17 cellular contexts compared by ENCODE assay signal in the genomic region with DNA sequence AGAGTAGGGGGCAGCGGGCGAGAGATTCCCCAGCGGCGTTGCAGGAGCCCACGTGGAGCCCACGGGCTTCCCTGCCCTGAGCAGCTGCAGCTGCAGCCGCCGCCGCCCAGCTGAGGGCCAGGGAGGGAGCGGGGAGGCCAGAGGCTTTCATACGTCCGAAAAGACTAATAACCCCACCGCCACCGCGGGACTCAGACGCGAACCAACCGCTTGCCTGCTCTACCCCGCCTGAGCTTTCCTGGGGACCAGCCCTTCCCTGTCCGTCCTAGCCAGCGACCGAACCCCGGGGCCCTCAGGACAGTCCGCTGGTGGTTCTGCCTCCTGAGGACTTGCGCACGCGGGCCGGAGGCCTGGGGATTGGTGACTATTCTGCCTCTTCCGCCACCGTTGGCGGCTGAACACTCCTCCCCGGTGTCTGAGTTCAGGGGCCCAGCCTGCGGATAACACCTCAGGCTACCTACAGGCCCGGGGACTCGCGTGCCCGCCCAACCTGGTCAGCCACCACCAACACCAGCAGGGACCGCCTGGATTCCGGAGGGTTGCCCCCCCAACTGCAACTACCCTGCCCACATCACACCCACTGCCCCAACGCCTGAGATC. TPM values are rescaled to one million over a fixed set of nuclear protein-coding genes. Genes with fewer than 3 reads are reported as not detected.
A peak's percentile ranks its signal among the peaks of the same experiment; 100 is the strongest.
DNase-seq lines count a peak whose midpoint lies in the region; ATAC-seq, FAIRE-seq and TF ChIP-seq lines count a peak whose summit lies in the region.
"Had no signal": no experiment of that assay in that cellular context is flagged by ENCODE, and none has a peak within 500 bp of the region (broad histone marks: within the 10 kb centered on the region; RNA-seq: fewer than 3 reads in every experiment).

No MANE protein-coding gene starts in this region.

- FAIRE-seq in astrocyte (lab: Jason Lieb, UNC), result no peak
- FAIRE-seq: islet of Langerhans had no signal

- CTCF ChIA-PET in naive thymus-derived CD4-positive, alpha-beta T cell (lab: Charles Lee), result no interaction called here

- H3K36me3 ChIP-seq in astrocyte (ENCODE audit: insufficient read depth, low read length) (no peaks in the 10 kb centered on the region), hepatocyte (replicated peaks; ENCODE audit: insufficient read depth, low read depth) (no peaks in the 10 kb centered on the region), upper lobe of right lung (no peaks in the 10 kb centered on the region)
- no peaks in the 10 kb centered on the region for H3K36me3 ChIP-seq in naive thymus-derived CD4-positive, alpha-beta T cell (ENCODE audit: control insufficient read depth in 2 of 3, insufficient read depth in 3 of 3, low read length in 3 of 3)
- H3K36me3 ChIP-seq: gastroesophageal sphincter had no signal

- H3K4me1 ChIP-seq in astrocyte (ENCODE audit: insufficient read depth, low read length) (no peaks in the 10 kb centered on the region), hepatocyte (ENCODE audit: insufficient read depth) (peaks cover 7% of the 10 kb centered on the region), upper lobe of right lung (no peaks in the 10 kb centered on the region)
- H3K4me1 ChIP-seq in naive thymus-derived CD4-positive, alpha-beta T cell (ENCODE audit: control insufficient read depth in 2 of 2, insufficient read depth in 2 of 2, low read length in 2 of 2), result no peaks in the 10 kb centered on the region

- H4K20me1 ChIP-seq in astrocyte (ENCODE audit: insufficient read depth, low read length), result no peaks in the 10 kb centered on the region
- no peaks in the 10 kb centered on the region for H4K20me1 ChIP-seq in hepatocyte (ENCODE audit: insufficient read depth, poor library complexity, severe bottlenecking)

- H3K79me2 ChIP-seq in astrocyte (ENCODE audit: insufficient read depth, low read length), result no peaks in the 10 kb centered on the region
- no peaks in the 10 kb centered on the region for H3K79me2 ChIP-seq in hepatocyte

- DNase-seq in astrocyte (ENCODE audit: low read depth) (no peak), hepatocyte (ENCODE audit: low spot score) (peak; percentile 13), upper lobe of right lung (no peak), CD14-positive monocyte (ENCODE audit: low spot score) (no peak), NCI-H446 treated with DMSO at 0.1 percent for 48 hours (lab: John Stamatoyannopoulos, UW) (no peak), GM13976 (ENCODE audit: low spot score) (no peak)
- no peak for DNase-seq in naive thymus-derived CD4-positive, alpha-beta T cell
- DNase-seq: NCI-H2029; OCI-M1; stimulated activated CD4-positive, alpha-beta T cell treated with anti-CD3 and anti-CD28 coated beads, Interleukin-4, amount 100 ng/mL, for 24 hours; T-helper 9 cell had no signal

- H3K27ac ChIP-seq in astrocyte (ENCODE audit: low read depth, low read length), result no peak overlapping the region
- no peak overlapping the region for H3K27ac ChIP-seq in hepatocyte
- H3K27ac ChIP-seq in naive thymus-derived CD4-positive, alpha-beta T cell (ENCODE audit: low read depth, low read length), result no peak overlapping the region
- H3K27ac ChIP-seq in upper lobe of right lung, result no peak overlapping the region
- H3K27ac ChIP-seq: epithelial cell of prostate, gastroesophageal sphincter had no signal

- intact Hi-C loops in naive thymus-derived CD4-positive, alpha-beta T cell (cut with micrococcal nuclease), result no loop called here
- intact Hi-C loops in upper lobe of right lung (cut with DNase I) (no loop called here), CD14-positive monocyte (cut with micrococcal nuclease) (no loop called here)

- in situ Hi-C loops in GM13976 (cut with MboI; ENCODE audit: low sequenced_read_pairs, unreplicated experiment), result no loop called here

- peaks cover 9% of the 10 kb centered on the region for H3K36me3 Mint-ChIP-seq in astrocyte (ENCODE audit: low read depth, unreplicated experiment)
- H3K36me3 Mint-ChIP-seq in naive thymus-derived CD4-positive, alpha-beta T cell, result peaks cover 8 to 24% (median 16%) of the 10 kb centered on the region in 5 donors
- peaks cover 8 to 15% of the 10 kb centered on the region in 2 donors for H3K36me3 Mint-ChIP-seq in CD14-positive monocyte

- H2AFZ ChIP-seq in astrocyte (ENCODE audit: low read depth, low read length) (peak overlapping the region; percentile 47), hepatocyte (peak overlapping the region; percentile 35)

- peaks cover 19% of the 10 kb centered on the region for H3K27me3 Mint-ChIP-seq in astrocyte (ENCODE audit: low read depth, unreplicated experiment)
- H3K27me3 Mint-ChIP-seq in naive thymus-derived CD4-positive, alpha-beta T cell, result peaks cover 48 to 73% (median 59%) of the 10 kb centered on the region in 5 donors
- H3K27me3 Mint-ChIP-seq in CD14-positive monocyte (ENCODE audit: low read depth in 3 of 3), result peaks cover 89 to 97% (median 95%) of the 10 kb centered on the region in 3 donors

- H3K4me1 Mint-ChIP-seq in astrocyte (ENCODE audit: low read depth, unreplicated experiment) (no peaks in the 10 kb centered on the region), CD14-positive monocyte (peaks cover 7% of the 10 kb centered on the region)
- peaks cover 0 to 18% (median 7%) of the 10 kb centered on the region in 7 donors for H3K4me1 Mint-ChIP-seq in naive thymus-derived CD4-positive, alpha-beta T cell

- H3K27ac Mint-ChIP-seq in astrocyte (ENCODE audit: unreplicated experiment), result no peak overlapping the region
- no peak overlapping the region for H3K27ac Mint-ChIP-seq in naive thymus-derived CD4-positive, alpha-beta T cell
- no peak overlapping the region for H3K27ac Mint-ChIP-seq in CD14-positive monocyte

- H3K9me2 ChIP-seq in hepatocyte (replicated peaks; ENCODE audit: insufficient read depth), result no peaks in the 10 kb centered on the region

- TF ChIP-seq CTCF in astrocyte (IDR thresholded peaks at IDR 0.05; ENCODE audit: insufficient read depth, low read depth, low read length), result no peak
- TF ChIP-seq CTCF in hepatocyte (IDR thresholded peaks at IDR 0.05; ENCODE audit: poor library complexity), result no peak
- TF ChIP-seq CTCF in upper lobe of right lung (IDR thresholded peaks at IDR 0.05), result no peak
- TF ChIP-seq CTCF in CD14-positive monocyte (IDR thresholded peaks at IDR 0.05), result no peak
- no peak for TF ChIP-seq CTCF in GM13976 (IDR thresholded peaks at IDR 0.05; ENCODE audit: borderline replicate concordance, control extremely low read depth, extremely low read depth, insufficient read depth, missing control alignments)

- POLR2A ChIA-PET in naive thymus-derived CD4-positive, alpha-beta T cell (lab: Charles Lee), result no interaction called here

- H3K4me2 ChIP-seq in astrocyte (ENCODE audit: low read length) (peak overlapping the region; percentile 57), hepatocyte (peak overlapping the region; percentile 75)

- H3K9me3 ChIP-seq in astrocyte (ENCODE audit: insufficient read depth, low read depth, low read length), result peaks cover 19% of the 10 kb centered on the region
- peaks cover 11% of the 10 kb centered on the region for H3K9me3 ChIP-seq in hepatocyte (ENCODE audit: low read depth)
- peaks cover 0 to 34% (median 0%) of the 10 kb centered on the region in 3 experiments for H3K9me3 ChIP-seq in naive thymus-derived CD4-positive, alpha-beta T cell (ENCODE audit: control insufficient read depth in 2 of 3, low read length in 3 of 3)
- H3K9me3 ChIP-seq in upper lobe of right lung, result peaks cover 5% of the 10 kb centered on the region

- WGBS in hepatocyte (ENCODE audit: low lambda C conversion rate, missing lambda C conversion rate), result 23% methylated on average over 31 of the region's 40 CpGs

- peaks cover 20% of the 10 kb centered on the region for H3K9me3 Mint-ChIP-seq in astrocyte (ENCODE audit: unreplicated experiment)
- peaks cover 13 to 48% (median 29%) of the 10 kb centered on the region in 11 donors for H3K9me3 Mint-ChIP-seq in naive thymus-derived CD4-positive, alpha-beta T cell
- H3K9me3 Mint-ChIP-seq in CD14-positive monocyte, result peaks cover 16 to 64% (median 53%) of the 10 kb centered on the region in 7 donors

- H3K27me3 ChIP-seq in astrocyte (ENCODE audit: insufficient read depth, low read length) (peaks cover 61% of the 10 kb centered on the region), hepatocyte (peaks cover 61% of the 10 kb centered on the region), upper lobe of right lung (peaks cover 76% of the 10 kb centered on the region)
- peaks cover 0 to 17% of the 10 kb centered on the region in 2 donors for H3K27me3 ChIP-seq in naive thymus-derived CD4-positive, alpha-beta T cell (ENCODE audit: control insufficient read depth in 2 of 2, insufficient read depth in 2 of 2, low read length in 2 of 2)

- ATAC-seq in naive thymus-derived CD4-positive, alpha-beta T cell, result peak; percentile 44
- ATAC-seq in upper lobe of right lung, result peak; percentile 44
- ATAC-seq: activated CD4-positive, CD25-positive, alpha-beta regulatory T cell treated with anti-CD3 and anti-CD28 coated beads, Interleukin-2, amount 50 U/mL, for 24 hours; gastroesophageal sphincter; K562 had no signal

- H3K4me3 ChIP-seq in astrocyte (ENCODE audit: insufficient read depth, low read depth, low read length) (no peak overlapping the region), hepatocyte (no peak overlapping the region), upper lobe of right lung (no peak overlapping the region)
- no peak overlapping the region for H3K4me3 ChIP-seq in naive thymus-derived CD4-positive, alpha-beta T cell (ENCODE audit: low read length)
- H3K4me3 ChIP-seq: K562 had no signal

- H3K9ac ChIP-seq in astrocyte (ENCODE audit: low read length), result no peak overlapping the region

- no peak overlapping the region for H3K4me3 Mint-ChIP-seq in astrocyte (ENCODE audit: unreplicated experiment)
- peak overlapping the region in 4 of 10 donors; percentile 4 to 52 (median 43) for H3K4me3 Mint-ChIP-seq in naive thymus-derived CD4-positive, alpha-beta T cell
- H3K4me3 Mint-ChIP-seq in CD14-positive monocyte, result peak overlapping the region in 1 of 2 donors; percentile 67

RNA-seq across cellular contexts. Expression of a gene that starts 18.4 kb away (rescaled TPM):
- total RNA-seq in astrocyte (20.9 and 23.5 TPM in 2 replicates), hepatocyte (24.2 and 30.5 TPM in 2 replicates), upper lobe of right lung (16.2 TPM)
- polyA plus RNA-seq in hepatocyte (29.8 and 42.2 TPM in 2 replicates), CD14-positive monocyte (1 to 10 TPM in 1 of 2 donors, under 1 TPM in 1; 0.59 to 1.5 TPM)
- 1 to 10 TPM; 3.7 to 7.4 (median 4.8) TPM for total RNA-seq in naive thymus-derived CD4-positive, alpha-beta T cell
- polyA plus RNA-seq in naive thymus-derived CD4-positive, alpha-beta T cell, result 10 to 100 TPM in 1 of 2 donors, 1 to 10 TPM in 1; 6.7 to 12.3 TPM

RNA-seq across cellular contexts. Expression of a gene that starts 58.3 kb away (rescaled TPM):
- total RNA-seq in astrocyte, result 134 and 140 TPM in 2 replicates
- 131 and 150 TPM in 2 replicates for total RNA-seq in hepatocyte
- polyA plus RNA-seq in hepatocyte, result 193 and 238 TPM in 2 replicates
- 100 to 1,000 TPM in 4 of 5 experiments, 10 to 100 TPM in 1; 79.8 to 121 (median 107) TPM for total RNA-seq in naive thymus-derived CD4-positive, alpha-beta T cell
- polyA plus RNA-seq in naive thymus-derived CD4-positive, alpha-beta T cell, result 100 to 1,000 TPM; 234 to 253 TPM
- total RNA-seq in upper lobe of right lung, result 147 TPM
- 100 to 1,000 TPM; 152 to 198 TPM for polyA plus RNA-seq in CD14-positive monocyte

RNA-seq across cellular contexts. Expression of a gene that starts 59.5 kb away (rescaled TPM):
- total RNA-seq in astrocyte (6.8 and 7.1 TPM in 2 replicates), hepatocyte (9.4 and 11.6 TPM in 2 replicates), upper lobe of right lung (0.58 TPM)
- polyA plus RNA-seq in hepatocyte (10.8 and 19.1 TPM in 2 replicates), CD14-positive monocyte (not detected)
- under 1 TPM in 1 of 5 experiments, not detected in 4; 0.24 TPM for total RNA-seq in naive thymus-derived CD4-positive, alpha-beta T cell
- not detected for polyA plus RNA-seq in naive thymus-derived CD4-positive, alpha-beta T cell
- total RNA-seq: activated CD8-positive, alpha-beta memory T cell treated with anti-CD3 and anti-CD28 coated beads for 36 hours; gastroesophageal sphincter had no signal
